ENCODE assay signal across 1 cellular context in the genomic region with DNA sequence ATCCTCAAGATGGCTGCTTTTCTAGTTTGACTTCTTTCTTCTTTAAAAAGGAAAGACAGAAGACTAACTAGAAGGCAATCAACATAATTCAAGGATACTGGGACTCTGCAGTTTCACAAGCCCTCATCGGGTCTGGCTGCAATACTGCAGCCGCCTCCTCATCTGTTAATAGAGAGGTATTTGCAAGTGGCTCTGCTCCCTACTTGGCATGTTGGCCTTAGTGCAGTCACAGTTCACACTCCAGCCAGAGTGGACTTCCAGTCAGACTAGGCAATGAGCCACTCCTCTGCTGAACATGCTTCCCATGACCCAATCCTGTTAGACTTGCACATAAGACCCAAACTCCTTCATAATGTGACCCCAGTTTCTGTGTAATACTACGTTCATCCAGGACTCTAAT.
TF ChIP-seq lines count a peak whose summit lies in the region.

No MANE protein-coding gene starts in this region.

TF ChIP-seq in GM23338, 12 proteins besides CTCF, POLR2A, EP300 and RAD21 (continued from another document):
- TF ChIP-seq, protein P1, sequence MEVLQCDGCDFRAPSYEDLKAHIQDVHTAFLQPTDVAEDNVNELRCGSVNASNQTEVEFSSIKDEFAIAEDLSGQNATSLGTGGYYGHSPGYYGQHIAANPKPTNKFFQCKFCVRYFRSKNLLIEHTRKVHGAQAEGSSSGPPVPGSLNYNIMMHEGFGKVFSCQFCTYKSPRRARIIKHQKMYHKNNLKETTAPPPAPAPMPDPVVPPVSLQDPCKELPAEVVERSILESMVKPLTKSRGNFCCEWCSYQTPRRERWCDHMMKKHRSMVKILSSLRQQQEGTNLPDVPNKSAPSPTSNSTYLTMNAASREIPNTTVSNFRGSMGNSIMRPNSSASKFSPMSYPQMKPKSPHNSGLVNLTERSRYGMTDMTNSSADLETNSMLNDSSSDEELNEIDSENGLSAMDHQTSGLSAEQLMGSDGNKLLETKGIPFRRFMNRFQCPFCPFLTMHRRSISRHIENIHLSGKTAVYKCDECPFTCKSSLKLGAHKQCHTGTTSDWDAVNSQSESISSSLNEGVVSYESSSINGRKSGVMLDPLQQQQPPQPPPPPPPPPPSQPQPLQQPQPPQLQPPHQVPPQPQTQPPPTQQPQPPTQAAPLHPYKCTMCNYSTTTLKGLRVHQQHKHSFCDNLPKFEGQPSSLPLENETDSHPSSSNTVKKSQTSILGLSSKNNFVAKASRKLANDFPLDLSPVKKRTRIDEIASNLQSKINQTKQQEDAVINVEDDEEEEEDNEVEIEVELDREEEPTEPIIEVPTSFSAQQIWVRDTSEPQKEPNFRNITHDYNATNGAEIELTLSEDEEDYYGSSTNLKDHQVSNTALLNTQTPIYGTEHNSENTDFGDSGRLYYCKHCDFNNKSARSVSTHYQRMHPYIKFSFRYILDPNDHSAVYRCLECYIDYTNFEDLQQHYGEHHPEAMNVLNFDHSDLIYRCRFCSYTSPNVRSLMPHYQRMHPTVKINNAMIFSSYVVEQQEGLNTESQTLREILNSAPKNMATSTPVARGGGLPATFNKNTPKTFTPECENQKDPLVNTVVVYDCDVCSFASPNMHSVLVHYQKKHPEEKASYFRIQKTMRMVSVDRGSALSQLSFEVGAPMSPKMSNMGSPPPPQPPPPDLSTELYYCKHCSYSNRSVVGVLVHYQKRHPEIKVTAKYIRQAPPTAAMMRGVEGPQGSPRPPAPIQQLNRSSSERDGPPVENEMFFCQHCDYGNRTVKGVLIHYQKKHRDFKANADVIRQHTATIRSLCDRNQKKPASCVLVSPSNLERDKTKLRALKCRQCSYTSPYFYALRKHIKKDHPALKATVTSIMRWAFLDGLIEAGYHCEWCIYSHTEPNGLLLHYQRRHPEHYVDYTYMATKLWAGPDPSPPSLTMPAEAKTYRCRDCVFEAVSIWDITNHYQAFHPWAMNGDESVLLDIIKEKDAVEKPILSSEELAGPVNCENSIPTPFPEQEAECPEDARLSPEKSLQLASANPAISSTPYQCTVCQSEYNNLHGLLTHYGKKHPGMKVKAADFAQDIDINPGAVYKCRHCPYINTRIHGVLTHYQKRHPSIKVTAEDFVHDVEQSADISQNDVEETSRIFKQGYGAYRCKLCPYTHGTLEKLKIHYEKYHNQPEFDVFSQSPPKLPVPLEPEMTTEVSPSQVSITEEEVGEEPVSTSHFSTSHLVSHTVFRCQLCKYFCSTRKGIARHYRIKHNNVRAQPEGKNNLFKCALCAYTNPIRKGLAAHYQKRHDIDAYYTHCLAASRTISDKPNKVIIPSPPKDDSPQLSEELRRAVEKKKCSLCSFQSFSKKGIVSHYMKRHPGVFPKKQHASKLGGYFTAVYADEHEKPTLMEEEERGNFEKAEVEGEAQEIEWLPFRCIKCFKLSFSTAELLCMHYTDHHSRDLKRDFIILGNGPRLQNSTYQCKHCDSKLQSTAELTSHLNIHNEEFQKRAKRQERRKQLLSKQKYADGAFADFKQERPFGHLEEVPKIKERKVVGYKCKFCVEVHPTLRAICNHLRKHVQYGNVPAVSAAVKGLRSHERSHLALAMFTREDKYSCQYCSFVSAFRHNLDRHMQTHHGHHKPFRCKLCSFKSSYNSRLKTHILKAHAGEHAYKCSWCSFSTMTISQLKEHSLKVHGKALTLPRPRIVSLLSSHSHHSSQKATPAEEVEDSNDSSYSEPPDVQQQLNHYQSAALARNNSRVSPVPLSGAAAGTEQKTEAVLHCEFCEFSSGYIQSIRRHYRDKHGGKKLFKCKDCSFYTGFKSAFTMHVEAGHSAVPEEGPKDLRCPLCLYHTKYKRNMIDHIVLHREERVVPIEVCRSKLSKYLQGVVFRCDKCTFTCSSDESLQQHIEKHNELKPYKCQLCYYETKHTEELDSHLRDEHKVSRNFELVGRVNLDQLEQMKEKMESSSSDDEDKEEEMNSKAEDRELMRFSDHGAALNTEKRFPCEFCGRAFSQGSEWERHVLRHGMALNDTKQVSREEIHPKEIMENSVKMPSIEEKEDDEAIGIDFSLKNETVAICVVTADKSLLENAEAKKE (CRISPR knock-in tag; IDR thresholded peaks at IDR 0.05), result no peak
- TF ChIP-seq, protein P2, sequence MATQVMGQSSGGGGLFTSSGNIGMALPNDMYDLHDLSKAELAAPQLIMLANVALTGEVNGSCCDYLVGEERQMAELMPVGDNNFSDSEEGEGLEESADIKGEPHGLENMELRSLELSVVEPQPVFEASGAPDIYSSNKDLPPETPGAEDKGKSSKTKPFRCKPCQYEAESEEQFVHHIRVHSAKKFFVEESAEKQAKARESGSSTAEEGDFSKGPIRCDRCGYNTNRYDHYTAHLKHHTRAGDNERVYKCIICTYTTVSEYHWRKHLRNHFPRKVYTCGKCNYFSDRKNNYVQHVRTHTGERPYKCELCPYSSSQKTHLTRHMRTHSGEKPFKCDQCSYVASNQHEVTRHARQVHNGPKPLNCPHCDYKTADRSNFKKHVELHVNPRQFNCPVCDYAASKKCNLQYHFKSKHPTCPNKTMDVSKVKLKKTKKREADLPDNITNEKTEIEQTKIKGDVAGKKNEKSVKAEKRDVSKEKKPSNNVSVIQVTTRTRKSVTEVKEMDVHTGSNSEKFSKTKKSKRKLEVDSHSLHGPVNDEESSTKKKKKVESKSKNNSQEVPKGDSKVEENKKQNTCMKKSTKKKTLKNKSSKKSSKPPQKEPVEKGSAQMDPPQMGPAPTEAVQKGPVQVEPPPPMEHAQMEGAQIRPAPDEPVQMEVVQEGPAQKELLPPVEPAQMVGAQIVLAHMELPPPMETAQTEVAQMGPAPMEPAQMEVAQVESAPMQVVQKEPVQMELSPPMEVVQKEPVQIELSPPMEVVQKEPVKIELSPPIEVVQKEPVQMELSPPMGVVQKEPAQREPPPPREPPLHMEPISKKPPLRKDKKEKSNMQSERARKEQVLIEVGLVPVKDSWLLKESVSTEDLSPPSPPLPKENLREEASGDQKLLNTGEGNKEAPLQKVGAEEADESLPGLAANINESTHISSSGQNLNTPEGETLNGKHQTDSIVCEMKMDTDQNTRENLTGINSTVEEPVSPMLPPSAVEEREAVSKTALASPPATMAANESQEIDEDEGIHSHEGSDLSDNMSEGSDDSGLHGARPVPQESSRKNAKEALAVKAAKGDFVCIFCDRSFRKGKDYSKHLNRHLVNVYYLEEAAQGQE (IDR thresholded peaks at IDR 0.05; ENCODE audit: unreplicated experiment), result no peak
- TF ChIP-seq ZNF331 (CRISPR knock-in tag; IDR thresholded peaks at IDR 0.05; ENCODE audit: low read depth), result no peak
